Comparison of ENCODE assay signal across 1 cellular context in genomic region chr11:64923944-64924909, GRCh38.
TF ChIP-seq lines count a peak whose summit lies in the region.

TSS of gene PPP2R5B (plus strand) at chr11:64924689. CDS start at chr11:64925735, 1,046 bp downstream.

TF ChIP-seq in K562, 482 proteins besides CTCF, POLR2A, EP300 and RAD21 (continued from another document and continues in another):
- TF ChIP-seq REST (CRISPR knock-in tag; IDR thresholded peaks at IDR 0.05; ENCODE audit: low read depth) (peak; percentile 46), GTF2E2 (tag; IDR thresholded peaks at IDR 0.05) (no peak), NR2C2 (CRISPR knock-in tag; IDR thresholded peaks at IDR 0.05) (0 out of 2 replicates have a peak, but pooled peaks have one; percentile 1), NR2C2 (tag; IDR thresholded peaks at IDR 0.05) (peak; percentile 92), NCOR1 (IDR thresholded peaks at IDR 0.05) (no peak), ZNF124 (CRISPR knock-in tag; IDR thresholded peaks at IDR 0.05) (no peak), SMAD1 (IDR thresholded peaks at IDR 0.05; ENCODE audit: low read depth, low read length, partially characterized antibody) (no peak), ZNF184 (CRISPR knock-in tag; IDR thresholded peaks at IDR 0.05) (no peak), HNRNPLL (IDR thresholded peaks at IDR 0.05; ENCODE audit: low read depth, low read length, poor library complexity, severe bottlenecking) (peak; percentile 54), POLR2H (tag; IDR thresholded peaks at IDR 0.05; ENCODE audit: low read depth) (no peak), ELK3 (CRISPR knock-in tag; IDR thresholded peaks at IDR 0.05) (no peak), ZNF217 (CRISPR knock-in tag; IDR thresholded peaks at IDR 0.05) (no peak), ZC3H8 (IDR thresholded peaks at IDR 0.05) (no peak), HDAC6 (IDR thresholded peaks at IDR 0.05; ENCODE audit: low read depth, low read length) (no peak), YY1 (IDR thresholded peaks at IDR 0.05; ENCODE audit: borderline replicate concordance in 1 of 3, control insufficient read depth in 1 of 3, extremely low read depth in 1 of 3, insufficient read depth in 3 of 3, insufficient read length in 1 of 3, insufficient replicate concordance in 2 of 3, low read depth in 1 of 3, low read length in 2 of 3) (peak in 2 of 3 experiments; percentile 18 to 56), GABPB1 (CRISPR knock-in tag; IDR thresholded peaks at IDR 0.05) (peak; percentile 72; the same call in 1 of the 2 replicates), L3MBTL2 (IDR thresholded peaks at IDR 0.05) (peak; percentile 51; the same call in 1 of the 2 replicates), ZFPM2 (CRISPR knock-in tag; IDR thresholded peaks at IDR 0.05) (no peak), ATF2 (CRISPR knock-in tag; IDR thresholded peaks at IDR 0.05) (peak; percentile 92), RB1 (IDR thresholded peaks at IDR 0.05; ENCODE audit: low read depth) (peak; percentile 78), RCOR1 (IDR thresholded peaks at IDR 0.05; ENCODE audit: borderline replicate concordance in 1 of 2, low read depth in 2 of 2, low read length in 2 of 2) (peak in 1 of 2 experiments; percentile 38; a peak in 2 of 4 replicates), MXI1 (IDR thresholded peaks at IDR 0.05; ENCODE audit: low read depth, low read length) (peak; percentile 39; the same call in 1 of the 2 replicates), SMARCC2 (IDR thresholded peaks at IDR 0.05; ENCODE audit: low read depth) (no peak), NFIC (IDR thresholded peaks at IDR 0.05) (no peak), E2F6 (IDR thresholded peaks at IDR 0.05; ENCODE audit: borderline replicate concordance in 1 of 2, extremely low read depth in 1 of 2, insufficient read depth in 1 of 2, insufficient read length in 1 of 2, low read depth in 1 of 2, low read length in 1 of 2, poor library complexity in 1 of 2, severe bottlenecking in 1 of 2) (peak in 1 of 2 experiments; percentile 27), IRF9 (tag; IDR thresholded peaks at IDR 0.05) (0 out of 2 replicates have a peak, but pooled peaks have one; percentile 23), ETS1 (conservative IDR thresholded peaks at IDR 0.05; ENCODE audit: control insufficient read depth, low read depth, low read length) (peak; percentile 95), ZBTB49 (CRISPR knock-in tag; IDR thresholded peaks at IDR 0.05; ENCODE audit: borderline replicate concordance) (no peak), MECOM (CRISPR knock-in tag; IDR thresholded peaks at IDR 0.05) (no peak), FOXP4 (CRISPR knock-in tag; IDR thresholded peaks at IDR 0.05; ENCODE audit: borderline replicate concordance) (no peak), HNRNPUL1 (IDR thresholded peaks at IDR 0.05; ENCODE audit: low read length) (no peak), RBM25 (IDR thresholded peaks at IDR 0.05; ENCODE audit: low read depth, low read length, severe bottlenecking) (no peak), PHF20 (IDR thresholded peaks at IDR 0.05; ENCODE audit: partially characterized antibody) (no peak), ZBTB40 (IDR thresholded peaks at IDR 0.05) (peak; percentile 76), ZBTB40 (CRISPR knock-in tag; IDR thresholded peaks at IDR 0.05) (no peak)
